In the genomic region with DNA sequence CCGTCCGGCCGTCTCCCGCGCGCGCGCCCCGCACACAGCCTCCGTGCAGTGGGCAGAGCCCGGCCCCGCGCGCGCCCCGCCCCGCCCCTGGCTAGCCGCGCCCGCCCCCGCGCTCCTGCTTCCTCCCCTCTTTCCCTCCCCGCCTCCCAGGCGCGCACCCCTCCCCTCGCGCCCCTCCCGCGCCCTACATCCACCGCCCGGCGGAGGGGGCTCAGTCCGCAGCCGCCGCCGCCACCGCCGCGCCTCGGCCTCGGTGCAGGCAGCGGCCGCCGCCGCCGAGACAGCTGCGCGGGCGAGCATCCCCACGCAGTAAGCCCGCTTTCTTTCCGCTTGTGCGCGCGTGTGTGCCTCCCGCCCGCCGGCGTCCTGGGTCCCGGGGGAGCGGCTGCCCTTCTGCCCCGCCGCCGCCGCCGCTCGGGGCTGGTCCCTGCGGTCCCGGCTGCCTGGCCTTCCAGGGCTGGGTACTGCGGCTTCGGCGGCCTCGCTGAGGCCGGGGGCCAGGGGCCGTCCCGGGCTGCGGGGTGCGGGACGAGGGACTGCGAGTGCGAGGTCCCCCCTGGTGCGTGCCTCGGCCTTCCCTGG, we compare ENCODE assay signal across 8 cellular contexts. TPM values are rescaled to one million over a fixed set of nuclear protein-coding genes. Genes with fewer than 3 reads are reported as not detected.
DNase-seq lines count a peak whose midpoint lies in the region; ATAC-seq and TF ChIP-seq lines count a peak whose summit lies in the region.

TSS of gene FHL1 (plus strand) at position 214 of the 582 bp plus-strand sequence.

- H3K9me3 Mint-ChIP-seq in activated CD8-positive, alpha-beta memory T cell treated with anti-CD3 and anti-CD28 coated beads, Interleukin-2, amount 10 ng/mL, durations not matched to agents 7 days and 5 days (ENCODE audit: low read depth): no peaks in the 10 kb centered on the region
- H3K9me3 Mint-ChIP-seq in endothelial cell (ENCODE audit: unreplicated experiment): no peaks in the 10 kb centered on the region
- peaks cover 41% of the 10 kb centered on the region for H3K9me3 Mint-ChIP-seq in mesothelial cell of epicardium
- no peaks in the 10 kb centered on the region for H3K9me3 Mint-ChIP-seq in stimulated activated effector memory CD8-positive, alpha-beta T cell treated with anti-CD3 and anti-CD28 coated beads, Interleukin-12 subunit alpha, Interleukin-12 subunit beta, amount 100 ng/mL, for 72 hours

- DNase-seq in GM12865 (ENCODE audit: low read depth) (no peak), NCI-H146 (lab: John Stamatoyannopoulos, UW) (peak; percentile 57), endothelial cell (ENCODE audit: low spot score) (peak; percentile 13), mesothelial cell of epicardium (ENCODE audit: low spot score in 2 of 2, unreplicated experiment in 2 of 2) (peak in 1 of 2 experiments; percentile 40), LoVo (ENCODE audit: low spot score) (no peak)
- peak; percentile 49 for DNase-seq in activated CD8-positive, alpha-beta memory T cell treated with anti-CD3 and anti-CD28 coated beads, Interleukin-2, amount 10 ng/mL, durations not matched to agents 7 days and 5 days
- peak; percentile 12 to 51 for DNase-seq in stimulated activated effector memory CD8-positive, alpha-beta T cell treated with anti-CD3 and anti-CD28 coated beads, Interleukin-12 subunit alpha, Interleukin-12 subunit beta, amount 100 ng/mL, for 72 hours (ENCODE audit: low spot score in 2 of 2)

- TF ChIP-seq CTCF in GM12865 (IDR thresholded peaks at IDR 0.05; ENCODE audit: insufficient read depth, low read depth, low read length, missing control alignments) (no peak), endothelial cell (IDR thresholded peaks at IDR 0.05; ENCODE audit: unreplicated experiment) (no peak), mesothelial cell of epicardium (IDR thresholded peaks at IDR 0.05; ENCODE audit: unreplicated experiment) (no peak)

- H3K27ac Mint-ChIP-seq in activated CD8-positive, alpha-beta memory T cell treated with anti-CD3 and anti-CD28 coated beads, Interleukin-2, amount 10 ng/mL, durations not matched to agents 7 days and 5 days: peak within 1 kb of the TSS; percentile 43
- peak within 1 kb of the TSS; percentile 22 for H3K27ac Mint-ChIP-seq in endothelial cell (ENCODE audit: unreplicated experiment)
- H3K27ac Mint-ChIP-seq in mesothelial cell of epicardium: no peak within 1 kb of the TSS
- H3K27ac Mint-ChIP-seq in stimulated activated effector memory CD8-positive, alpha-beta T cell treated with anti-CD3 and anti-CD28 coated beads, Interleukin-12 subunit alpha, Interleukin-12 subunit beta, amount 100 ng/mL, for 72 hours: peak within 1 kb of the TSS; percentile 73

- H3K4me3 ChIP-seq in GM12865 (ENCODE audit: low read depth, low read length): peak within 1 kb of the TSS; percentile 53

- H3K36me3 Mint-ChIP-seq in activated CD8-positive, alpha-beta memory T cell treated with anti-CD3 and anti-CD28 coated beads, Interleukin-2, amount 10 ng/mL, durations not matched to agents 7 days and 5 days: peaks cover 1% of the 10 kb centered on the region
- H3K36me3 Mint-ChIP-seq in endothelial cell (ENCODE audit: low read depth, unreplicated experiment) (no peaks in the 10 kb centered on the region), mesothelial cell of epicardium (no peaks in the 10 kb centered on the region)
- H3K36me3 Mint-ChIP-seq in stimulated activated effector memory CD8-positive, alpha-beta T cell treated with anti-CD3 and anti-CD28 coated beads, Interleukin-12 subunit alpha, Interleukin-12 subunit beta, amount 100 ng/mL, for 72 hours: no peaks in the 10 kb centered on the region

- H3K4me3 Mint-ChIP-seq in activated CD8-positive, alpha-beta memory T cell treated with anti-CD3 and anti-CD28 coated beads, Interleukin-2, amount 10 ng/mL, durations not matched to agents 7 days and 5 days: peak within 1 kb of the TSS; percentile 75
- peak within 1 kb of the TSS; percentile 86 for H3K4me3 Mint-ChIP-seq in endothelial cell (ENCODE audit: unreplicated experiment)
- H3K4me3 Mint-ChIP-seq in mesothelial cell of epicardium: peak within 1 kb of the TSS; percentile 74
- peak within 1 kb of the TSS; percentile 78 for H3K4me3 Mint-ChIP-seq in stimulated activated effector memory CD8-positive, alpha-beta T cell treated with anti-CD3 and anti-CD28 coated beads, Interleukin-12 subunit alpha, Interleukin-12 subunit beta, amount 100 ng/mL, for 72 hours

- H3K27me3 Mint-ChIP-seq in activated CD8-positive, alpha-beta memory T cell treated with anti-CD3 and anti-CD28 coated beads, Interleukin-2, amount 10 ng/mL, durations not matched to agents 7 days and 5 days: peaks cover 16% of the 10 kb centered on the region
- H3K27me3 Mint-ChIP-seq in endothelial cell (ENCODE audit: unreplicated experiment) (peaks cover 11% of the 10 kb centered on the region), mesothelial cell of epicardium (ENCODE audit: low read depth) (peaks cover 62% of the 10 kb centered on the region)

- peaks cover 20% of the 10 kb centered on the region for H3K4me1 Mint-ChIP-seq in activated CD8-positive, alpha-beta memory T cell treated with anti-CD3 and anti-CD28 coated beads, Interleukin-2, amount 10 ng/mL, durations not matched to agents 7 days and 5 days
- peaks cover 6% of the 10 kb centered on the region for H3K4me1 Mint-ChIP-seq in endothelial cell (ENCODE audit: unreplicated experiment)
- H3K4me1 Mint-ChIP-seq in mesothelial cell of epicardium: no peaks in the 10 kb centered on the region
- peaks cover 27% of the 10 kb centered on the region for H3K4me1 Mint-ChIP-seq in stimulated activated effector memory CD8-positive, alpha-beta T cell treated with anti-CD3 and anti-CD28 coated beads, Interleukin-12 subunit alpha, Interleukin-12 subunit beta, amount 100 ng/mL, for 72 hours

- CTCF ChIA-PET in activated CD8-positive, alpha-beta memory T cell treated with anti-CD3 and anti-CD28 coated beads, Interleukin-2, amount 10 ng/mL, durations not matched to agents 7 days and 5 days (lab: Charles Lee): no interaction called here

- ATAC-seq in activated CD8-positive, alpha-beta memory T cell treated with anti-CD3 and anti-CD28 coated beads, Interleukin-2, amount 10 ng/mL, durations not matched to agents 7 days and 5 days: peak; percentile 82
- peak; percentile 78 for ATAC-seq in stimulated activated effector memory CD8-positive, alpha-beta T cell treated with anti-CD3 and anti-CD28 coated beads, Interleukin-12 subunit alpha, Interleukin-12 subunit beta, amount 100 ng/mL, for 72 hours
- no peak for ATAC-seq in HG03520 (IDR thresholded peaks at IDR 0.05; ENCODE audit: unreplicated experiment)

RNA-seq across cellular contexts. Expression of gene FHL1, which starts in this region (rescaled TPM):
- 10 to 100 TPM; 12.4 to 15.9 TPM for total RNA-seq in activated CD8-positive, alpha-beta memory T cell treated with anti-CD3 and anti-CD28 coated beads, Interleukin-2, amount 10 ng/mL, durations not matched to agents 7 days and 5 days
- 5.6 TPM for total RNA-seq in endothelial cell (ENCODE audit: unreplicated experiment)
- total RNA-seq in mesothelial cell of epicardium: 22.2 to 26.8 TPM (median 23.4 TPM) in 3 replicates

Comparison
In these comparisons a context has a peak if more than half of its experiments do, and no peak if none do; other contexts are left out.
1. DNase-seq: peak in NCI-H146 (single experiment), activated CD8-positive, alpha-beta memory T cell treated with anti-CD3 and anti-CD28 coated beads, Interleukin-2, amount 10 ng/mL, durations not matched to agents 7 days and 5 days (single experiment), endothelial cell (single experiment) and stimulated activated effector memory CD8-positive, alpha-beta T cell treated with anti-CD3 and anti-CD28 coated beads, Interleukin-12 subunit alpha, Interleukin-12 subunit beta, amount 100 ng/mL, for 72 hours (2 of 2); none in GM12865 (single experiment) and LoVo (single experiment).
2. Peak in every context shown above with its lines, with median percentiles within 50 percentile points of each other: H3K4me3 Mint-ChIP-seq.